In the genomic region with DNA sequence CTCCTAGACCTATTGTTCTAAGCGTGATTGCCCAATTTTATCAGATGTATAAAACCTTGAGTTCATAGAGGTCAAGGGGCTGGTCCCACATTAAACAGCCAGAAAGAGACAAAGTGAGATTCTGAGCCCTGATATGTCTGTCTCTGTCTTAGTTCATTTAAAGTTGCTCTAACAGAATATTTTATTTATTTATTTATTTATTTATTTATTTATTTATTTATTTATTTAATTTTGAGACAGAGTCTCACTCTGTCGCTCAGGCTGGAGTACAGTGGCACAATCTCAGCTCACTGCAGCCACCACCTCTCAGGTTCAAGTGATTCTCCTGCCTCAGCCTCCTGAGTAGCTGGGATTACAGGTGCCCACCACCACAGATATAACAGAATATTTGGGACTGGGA, we compare ENCODE assay signal across 3 cellular contexts.
DNase-seq lines count a peak whose midpoint lies in the region; ATAC-seq, FAIRE-seq and TF ChIP-seq lines count a peak whose summit lies in the region.
"Not testable (repeated sequence)": the region's sequence is repeated elsewhere in the genome, so short reads cannot be mapped to it uniquely, and the experiment has no call there.

No MANE protein-coding gene starts in this region.

- not testable (repeated sequence) for ATAC-seq in A549

- TF ChIP-seq CTCF in A549 (IDR thresholded peaks at IDR 0.05); HEK293 (tag by site-specific recombination; IDR thresholded peaks at IDR 0.05): not testable (repeated sequence)

- not testable (repeated sequence) for H4K5ac ChIP-seq in mesendoderm (ENCODE audit: low read length)

- H3K4me2 ChIP-seq in A549; mesendoderm (ENCODE audit: low read length): not testable (repeated sequence)

- not testable (repeated sequence) for H3K79me2 ChIP-seq in mesendoderm (ENCODE audit: control insufficient read depth, insufficient read depth, low read length)

- not testable (repeated sequence) for H3K36me3 ChIP-seq in HEK293 (ENCODE audit: control insufficient read depth in 2 of 2, insufficient read depth in 1 of 2, low read length in 2 of 2); mesendoderm (ENCODE audit: control insufficient read depth, insufficient read depth, low read length)

- H2AK5ac ChIP-seq in mesendoderm (ENCODE audit: low read length), result not testable (repeated sequence)

- not testable (repeated sequence) for H3K4me1 ChIP-seq in A549; HEK293 (ENCODE audit: control insufficient read depth, insufficient read depth, low read length); mesendoderm (ENCODE audit: control insufficient read depth, low read depth, low read length)

- H4K8ac ChIP-seq in mesendoderm (ENCODE audit: low read depth, low read length), result not testable (repeated sequence)

- H2BK5ac ChIP-seq in mesendoderm (ENCODE audit: low read length), result not testable (repeated sequence)

- not testable (repeated sequence) for H2BK120ac ChIP-seq in mesendoderm (ENCODE audit: low read depth, low read length)

- peak overlapping the region; percentile 16 for H3K4ac ChIP-seq in mesendoderm (ENCODE audit: low read depth, low read length)

- DNase-seq in A549 (ENCODE audit: low read depth in 1 of 2, low spot score in 1 of 2); mesendoderm: not testable (repeated sequence)

- H3K23ac ChIP-seq in mesendoderm (ENCODE audit: low read length), result not testable (repeated sequence)

- TF ChIP-seq EP300 in A549 (IDR thresholded peaks at IDR 0.05), result not testable (repeated sequence)

- H3K56ac ChIP-seq in mesendoderm (ENCODE audit: low read length), result not testable (repeated sequence)

- not testable (repeated sequence) for H3K79me1 ChIP-seq in mesendoderm (ENCODE audit: low read length)

- H3K4me3 ChIP-seq in A549; HEK293 (ENCODE audit: low read depth, low read length); mesendoderm (ENCODE audit: low read length): not testable (repeated sequence)

- 0% methylated on average over 2 of the region's 2 CpGs for WGBS in A549 (ENCODE audit: missing lambda C conversion rate)
- no CpG with 5 or more reads among the region's 2 CpGs for WGBS in mesendoderm (ENCODE audit: extremely low coverage, insufficient coverage, low lambda C conversion rate)

- not testable (repeated sequence) for TF ChIP-seq RAD21 in A549 (conservative IDR thresholded peaks at IDR 0.05 in 1 of 2, IDR thresholded peaks at IDR 0.05 in 1 of 2)

- H3K18ac ChIP-seq in mesendoderm (ENCODE audit: low read length), result not testable (repeated sequence)

- H2BK15ac ChIP-seq in mesendoderm (replicated peaks; ENCODE audit: low read depth), result not testable (repeated sequence)

- CTCF ChIA-PET in A549 (lab: Yijun Ruan, JAX); HEK293 (lab: Yijun Ruan, JAX): not testable (repeated sequence)

- FAIRE-seq in A549 (lab: Jason Lieb, UNC), result not testable (repeated sequence)

- not testable (repeated sequence) for H3K9ac ChIP-seq in mesendoderm (ENCODE audit: low read length)

- not testable (repeated sequence) for H3K9me3 ChIP-seq in A549; HEK293 (ENCODE audit: control insufficient read depth, insufficient read depth, low read depth, low read length)

- not testable (repeated sequence) for TF ChIP-seq POLR2A in A549 (IDR thresholded peaks at IDR 0.05; ENCODE audit: low read length)

- POLR2A ChIA-PET in A549 (lab: Yijun Ruan, JAX); HEK293 (lab: Yijun Ruan, JAX): not testable (repeated sequence)

- not testable (repeated sequence) for H3K27ac ChIP-seq in A549; HEK293 (ENCODE audit: extremely low read depth, low read depth, low read length); mesendoderm (ENCODE audit: low read depth, low read length)

- not testable (repeated sequence) for H3K27me3 ChIP-seq in mesendoderm (ENCODE audit: insufficient read depth, low read length, poor library complexity)

TF ChIP-seq in A549, 52 proteins besides CTCF, POLR2A, EP300 and RAD21:
- peak; percentile 44; the same call in 1 of the 2 replicates for TF ChIP-seq ZC3H11A (IDR thresholded peaks at IDR 0.05)
TF ChIP-seq in A549: peak in this region for 1; not testable (repeated sequence) for 51.

TF ChIP-seq in HEK293, 187 proteins besides CTCF, POLR2A, EP300 and RAD21:
- TF ChIP-seq, protein P1, sequence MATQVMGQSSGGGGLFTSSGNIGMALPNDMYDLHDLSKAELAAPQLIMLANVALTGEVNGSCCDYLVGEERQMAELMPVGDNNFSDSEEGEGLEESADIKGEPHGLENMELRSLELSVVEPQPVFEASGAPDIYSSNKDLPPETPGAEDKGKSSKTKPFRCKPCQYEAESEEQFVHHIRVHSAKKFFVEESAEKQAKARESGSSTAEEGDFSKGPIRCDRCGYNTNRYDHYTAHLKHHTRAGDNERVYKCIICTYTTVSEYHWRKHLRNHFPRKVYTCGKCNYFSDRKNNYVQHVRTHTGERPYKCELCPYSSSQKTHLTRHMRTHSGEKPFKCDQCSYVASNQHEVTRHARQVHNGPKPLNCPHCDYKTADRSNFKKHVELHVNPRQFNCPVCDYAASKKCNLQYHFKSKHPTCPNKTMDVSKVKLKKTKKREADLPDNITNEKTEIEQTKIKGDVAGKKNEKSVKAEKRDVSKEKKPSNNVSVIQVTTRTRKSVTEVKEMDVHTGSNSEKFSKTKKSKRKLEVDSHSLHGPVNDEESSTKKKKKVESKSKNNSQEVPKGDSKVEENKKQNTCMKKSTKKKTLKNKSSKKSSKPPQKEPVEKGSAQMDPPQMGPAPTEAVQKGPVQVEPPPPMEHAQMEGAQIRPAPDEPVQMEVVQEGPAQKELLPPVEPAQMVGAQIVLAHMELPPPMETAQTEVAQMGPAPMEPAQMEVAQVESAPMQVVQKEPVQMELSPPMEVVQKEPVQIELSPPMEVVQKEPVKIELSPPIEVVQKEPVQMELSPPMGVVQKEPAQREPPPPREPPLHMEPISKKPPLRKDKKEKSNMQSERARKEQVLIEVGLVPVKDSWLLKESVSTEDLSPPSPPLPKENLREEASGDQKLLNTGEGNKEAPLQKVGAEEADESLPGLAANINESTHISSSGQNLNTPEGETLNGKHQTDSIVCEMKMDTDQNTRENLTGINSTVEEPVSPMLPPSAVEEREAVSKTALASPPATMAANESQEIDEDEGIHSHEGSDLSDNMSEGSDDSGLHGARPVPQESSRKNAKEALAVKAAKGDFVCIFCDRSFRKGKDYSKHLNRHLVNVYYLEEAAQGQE (tag by site-specific recombination; IDR thresholded peaks at IDR 0.05), result 0 out of 2 replicates have a peak, but pooled peaks have one; percentile 17
- TF ChIP-seq ZNF426 (tag by site-specific recombination; IDR thresholded peaks at IDR 0.05) (peak; percentile 53), ZBTB8A (tag by site-specific recombination; IDR thresholded peaks at IDR 0.05) (0 out of 2 replicates have a peak, but pooled peaks have one; percentile 18), ZNF555 (tag by site-specific recombination; conservative IDR thresholded peaks at IDR 0.05) (peak; percentile 42), ZNF140 (tag by site-specific recombination; IDR thresholded peaks at IDR 0.05) (0 out of 2 replicates have a peak, but pooled peaks have one; percentile 36), ZNF394 (tag by site-specific recombination; IDR thresholded peaks at IDR 0.05; ENCODE audit: borderline replicate concordance) (peak; percentile 55; the same call in 1 of the 2 replicates)
- TF ChIP-seq, protein P2, sequence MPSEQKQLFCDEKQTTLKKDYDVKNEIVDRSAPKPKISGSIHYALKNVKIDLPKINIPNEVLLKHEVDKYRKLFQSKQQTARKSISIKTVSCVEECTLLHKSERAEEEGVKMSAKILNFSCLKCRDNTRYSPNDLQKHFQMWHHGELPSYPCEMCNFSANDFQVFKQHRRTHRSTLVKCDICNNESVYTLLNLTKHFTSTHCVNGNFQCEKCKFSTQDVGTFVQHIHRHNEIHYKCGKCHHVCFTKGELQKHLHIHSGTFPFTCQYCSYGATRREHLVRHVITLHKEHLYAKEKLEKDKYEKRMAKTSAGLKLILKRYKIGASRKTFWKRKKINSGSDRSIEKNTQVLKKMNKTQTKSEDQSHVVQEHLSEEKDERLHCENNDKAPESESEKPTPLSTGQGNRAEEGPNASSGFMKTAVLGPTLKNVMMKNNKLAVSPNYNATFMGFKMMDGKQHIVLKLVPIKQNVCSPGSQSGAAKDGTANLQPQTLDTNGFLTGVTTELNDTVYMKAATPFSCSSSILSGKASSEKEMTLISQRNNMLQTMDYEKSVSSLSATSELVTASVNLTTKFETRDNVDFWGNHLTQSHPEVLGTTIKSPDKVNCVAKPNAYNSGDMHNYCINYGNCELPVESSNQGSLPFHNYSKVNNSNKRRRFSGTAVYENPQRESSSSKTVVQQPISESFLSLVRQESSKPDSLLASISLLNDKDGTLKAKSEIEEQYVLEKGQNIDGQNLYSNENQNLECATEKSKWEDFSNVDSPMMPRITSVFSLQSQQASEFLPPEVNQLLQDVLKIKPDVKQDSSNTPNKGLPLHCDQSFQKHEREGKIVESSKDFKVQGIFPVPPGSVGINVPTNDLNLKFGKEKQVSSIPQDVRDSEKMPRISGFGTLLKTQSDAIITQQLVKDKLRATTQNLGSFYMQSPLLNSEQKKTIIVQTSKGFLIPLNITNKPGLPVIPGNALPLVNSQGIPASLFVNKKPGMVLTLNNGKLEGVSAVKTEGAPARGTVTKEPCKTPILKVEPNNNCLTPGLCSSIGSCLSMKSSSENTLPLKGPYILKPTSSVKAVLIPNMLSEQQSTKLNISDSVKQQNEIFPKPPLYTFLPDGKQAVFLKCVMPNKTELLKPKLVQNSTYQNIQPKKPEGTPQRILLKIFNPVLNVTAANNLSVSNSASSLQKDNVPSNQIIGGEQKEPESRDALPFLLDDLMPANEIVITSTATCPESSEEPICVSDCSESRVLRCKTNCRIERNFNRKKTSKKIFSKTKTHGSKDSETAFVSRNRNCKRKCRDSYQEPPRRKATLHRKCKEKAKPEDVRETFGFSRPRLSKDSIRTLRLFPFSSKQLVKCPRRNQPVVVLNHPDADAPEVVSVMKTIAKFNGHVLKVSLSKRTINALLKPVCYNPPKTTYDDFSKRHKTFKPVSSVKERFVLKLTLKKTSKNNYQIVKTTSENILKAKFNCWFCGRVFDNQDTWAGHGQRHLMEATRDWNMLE (tag by site-specific recombination; conservative IDR thresholded peaks at IDR 0.05; ENCODE audit: low read depth), result peak; percentile 57; the same call in 1 of the 2 replicates
